In genomic region chr19:14502334-14503092, GRCh38 we compare ENCODE assay signal across 1 cellular context.
TF ChIP-seq lines count a peak whose summit lies in the region.

No MANE protein-coding gene starts in this region.

TF ChIP-seq in HepG2, 621 proteins besides CTCF, POLR2A, EP300 and RAD21 (continued from another document and continues in another):
- TF ChIP-seq ZNF407 (CRISPR knock-in tag; IDR thresholded peaks at IDR 0.05; ENCODE audit: not compliant biosample characterization): no peak
- peak; percentile 62; the same call in 1 of the 2 replicates for TF ChIP-seq FOXA3 (CRISPR knock-in tag; IDR thresholded peaks at IDR 0.05)
- TF ChIP-seq ZFP91 (CRISPR knock-in tag; IDR thresholded peaks at IDR 0.05; ENCODE audit: borderline replicate concordance): 0 out of 2 replicates have a peak, but pooled peaks have one; percentile 24
- TF ChIP-seq ZNF644 (CRISPR knock-in tag; IDR thresholded peaks at IDR 0.05; ENCODE audit: low read depth): no peak
- no peak for TF ChIP-seq ZNF230 (CRISPR knock-in tag; IDR thresholded peaks at IDR 0.05)
- no peak for TF ChIP-seq NFE2L1 (CRISPR knock-in tag; IDR thresholded peaks at IDR 0.05; ENCODE audit: borderline replicate concordance)
- TF ChIP-seq ELF4 (CRISPR knock-in tag; IDR thresholded peaks at IDR 0.05; ENCODE audit: borderline replicate concordance): no peak
- TF ChIP-seq RAD51 (IDR thresholded peaks at IDR 0.05; ENCODE audit: borderline replicate concordance): no peak
- TF ChIP-seq ZNF572 (CRISPR knock-in tag; IDR thresholded peaks at IDR 0.05): no peak
- no peak for TF ChIP-seq ZNF703 (CRISPR knock-in tag; IDR thresholded peaks at IDR 0.05; ENCODE audit: borderline replicate concordance)
- TF ChIP-seq ZNF597 (CRISPR knock-in tag; IDR thresholded peaks at IDR 0.05): no peak
- TF ChIP-seq MYPOP (CRISPR knock-in tag; IDR thresholded peaks at IDR 0.05): 0 out of 2 replicates have a peak, but pooled peaks have one; percentile 28
- no peak for TF ChIP-seq ZNF773 (CRISPR knock-in tag; IDR thresholded peaks at IDR 0.05; ENCODE audit: borderline replicate concordance)
- 0 out of 2 replicates have a peak, but pooled peaks have one; percentile 29 for TF ChIP-seq NR2F6 (IDR thresholded peaks at IDR 0.05)
- 0 out of 2 replicates have a peak, but pooled peaks have one; percentile 27 for TF ChIP-seq NR2F6 (CRISPR knock-in tag; IDR thresholded peaks at IDR 0.05)
- no peak for TF ChIP-seq ZNF331 (CRISPR knock-in tag; IDR thresholded peaks at IDR 0.05)
- no peak for TF ChIP-seq ARNTL (CRISPR knock-in tag; IDR thresholded peaks at IDR 0.05)
- no peak for TF ChIP-seq TIGD3 (CRISPR knock-in tag; IDR thresholded peaks at IDR 0.05; ENCODE audit: borderline replicate concordance)
- no peak for TF ChIP-seq ATF6 (CRISPR knock-in tag; conservative IDR thresholded peaks at IDR 0.05)
- TF ChIP-seq ZFP37 (CRISPR knock-in tag; IDR thresholded peaks at IDR 0.05; ENCODE audit: borderline replicate concordance): no peak
- TF ChIP-seq ZBTB20 (CRISPR knock-in tag; IDR thresholded peaks at IDR 0.05; ENCODE audit: borderline replicate concordance, low read depth): no peak
- no peak for TF ChIP-seq BCL3 (CRISPR knock-in tag; IDR thresholded peaks at IDR 0.05)
- peak; percentile 30 for TF ChIP-seq ZNF768 (CRISPR knock-in tag; IDR thresholded peaks at IDR 0.05)
- no peak for TF ChIP-seq ERF (CRISPR knock-in tag; IDR thresholded peaks at IDR 0.05)
- peak; percentile 98 for TF ChIP-seq TEAD3 (CRISPR knock-in tag; optimal IDR thresholded peaks at IDR 0.05; ENCODE audit: borderline replicate concordance)
- no peak for TF ChIP-seq NFRKB (IDR thresholded peaks at IDR 0.05)
- no peak for TF ChIP-seq SMAD9 (CRISPR knock-in tag; IDR thresholded peaks at IDR 0.05)
- TF ChIP-seq ZNF784 (CRISPR knock-in tag; IDR thresholded peaks at IDR 0.05; ENCODE audit: borderline replicate concordance): no peak
- no peak for TF ChIP-seq MEF2D (CRISPR knock-in tag; IDR thresholded peaks at IDR 0.05)
- peak; percentile 58; the same call in 1 of the 2 replicates for TF ChIP-seq TBX2 (CRISPR knock-in tag; IDR thresholded peaks at IDR 0.05; ENCODE audit: borderline replicate concordance)
- no peak for TF ChIP-seq RCOR2 (CRISPR knock-in tag; IDR thresholded peaks at IDR 0.05)
- no peak for TF ChIP-seq ZFP36L2 (CRISPR knock-in tag; IDR thresholded peaks at IDR 0.05)
- no peak for TF ChIP-seq ZNF24 (IDR thresholded peaks at IDR 0.05)
- TF ChIP-seq PAXIP1 (CRISPR knock-in tag; conservative IDR thresholded peaks at IDR 0.05): 0 out of 2 replicates have a peak, but pooled peaks have one; percentile 30
- TF ChIP-seq ZNF558 (CRISPR knock-in tag; IDR thresholded peaks at IDR 0.05; ENCODE audit: borderline replicate concordance): no peak
- peak; percentile 68 for TF ChIP-seq ZNF629 (CRISPR knock-in tag; conservative IDR thresholded peaks at IDR 0.05)
- no peak for TF ChIP-seq NR2F1 (CRISPR knock-in tag; IDR thresholded peaks at IDR 0.05)
- TF ChIP-seq JUND (CRISPR knock-in tag; IDR thresholded peaks at IDR 0.05): no peak
- no peak for TF ChIP-seq FOXA1 (IDR thresholded peaks at IDR 0.05)
- 0 out of 2 replicates have a peak, but pooled peaks have one; percentile 34 for TF ChIP-seq FOXA1 (CRISPR knock-in tag; IDR thresholded peaks at IDR 0.05)
- TF ChIP-seq RFX1 (IDR thresholded peaks at IDR 0.05): no peak
- TF ChIP-seq ZBTB1 (CRISPR knock-in tag; IDR thresholded peaks at IDR 0.05; ENCODE audit: borderline replicate concordance): no peak
